ENCODE assay signal across 26 cellular contexts in the genomic region with DNA sequence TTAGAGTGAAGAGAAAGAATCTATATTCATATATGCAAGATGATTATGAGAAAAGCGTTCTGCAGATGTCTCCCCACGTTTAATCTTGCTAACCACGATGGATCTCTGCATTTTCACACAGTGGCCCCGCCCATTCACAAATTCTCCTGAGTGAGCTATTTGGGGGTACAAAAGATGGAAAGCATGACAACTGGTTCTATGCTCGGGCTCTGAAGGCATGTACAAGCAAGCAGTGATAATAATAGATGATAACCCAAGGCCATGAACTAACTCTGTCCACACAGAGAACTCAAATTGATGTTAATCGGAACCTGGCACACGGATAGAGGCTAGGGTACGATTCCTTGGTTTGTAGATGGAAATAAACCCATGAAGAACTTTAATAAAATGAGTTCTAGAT.
"Had no signal": no experiment of that assay in that cellular context is flagged by ENCODE, and none has a peak within 500 bp of the region (broad histone marks: within the 10 kb centered on the region; RNA-seq: fewer than 3 reads in every experiment).

No MANE protein-coding gene starts in this region.

- H3K9me3 ChIP-seq: gastrocnemius medialis, mucosa of descending colon, ovary, sigmoid colon, stomach, tibial nerve had no signal

- H3K27me3 Mint-ChIP-seq: activated naive CD4-positive, alpha-beta T cell treated with anti-CD3 and anti-CD28 coated beads, Interleukin-2, amount 10 ng/mL, durations not matched to agents 7 days and 5 days; progenitor cell of endocrine pancreas had no signal

- H3K4me1 ChIP-seq: tibial nerve had no signal

- H3K36me3 ChIP-seq: gastrocnemius medialis, ovary, sigmoid colon, stomach, tibial nerve had no signal

- H3K4me3 Mint-ChIP-seq: activated naive CD4-positive, alpha-beta T cell treated with anti-CD3 and anti-CD28 coated beads, Interleukin-2, amount 10 ng/mL, durations not matched to agents 7 days and 5 days; activated naive CD8-positive, alpha-beta T cell treated with anti-CD3 and anti-CD28 coated beads, Interleukin-2, amount 10 ng/mL, durations not matched to agents 7 days and 5 days; activated T-cell treated with anti-CD3 and anti-CD28 coated beads, Interleukin-2, amount 50 U/mL, for 24 hours; nephron progenitor cell; stimulated activated naive B cell treated with anti-CD40 and anti-IgM and Interleukin-4, amounts not matched to agents 10 μg/mL and 1 μg/mL and 100 μg/mL, for 72 hours had no signal

- H3K27me3 ChIP-seq: gastrocnemius medialis, hepatocyte, ovary, sigmoid colon, stomach, tibial nerve had no signal

- H3K4me2 ChIP-seq: hepatocyte had no signal

- H3K4me3 ChIP-seq: gastrocnemius medialis, hepatocyte, mucosa of descending colon, ovary, sigmoid colon, stomach, tibial nerve had no signal

- DNase-seq: activated CD4-positive, alpha-beta T cell treated with anti-CD3 and anti-CD28 coated beads for 4 hours; activated CD4-positive, alpha-beta T cell treated with anti-CD3 and anti-CD28 coated beads, Interleukin-2, amount 50 U/mL, for 4 hours; activated CD8-positive, alpha-beta memory T cell treated with anti-CD3 and anti-CD28 coated beads for 24 hours; activated gamma-delta T cell; activated naive CD4-positive, alpha-beta T cell treated with anti-CD3 and anti-CD28 coated beads, Interleukin-2, amount 10 ng/mL, durations not matched to agents 7 days and 5 days; activated naive CD8-positive, alpha-beta T cell treated with anti-CD3 and anti-CD28 coated beads, Interleukin-2, amount 10 ng/mL, durations not matched to agents 7 days and 5 days; activated T-cell treated with anti-CD3 and anti-CD28 coated beads, Interleukin-2, amount 50 U/mL, for 24 hours; dermis blood vessel endothelial cell; effector memory CD4-positive, alpha-beta T cell; gastrocnemius medialis; islet precursor cell; left cardiac atrium; left ventricle myocardium superior; mucosa of descending colon; nephron progenitor cell; ovary; sigmoid colon; stimulated activated CD4-positive, alpha-beta T cell treated with anti-CD3 and anti-CD28 coated beads, Interleukin-15, amount 100 ng/mL, for 24 hours; stimulated activated CD4-positive, alpha-beta T cell treated with anti-CD3 and anti-CD28 coated beads, Interleukin-2, amount 100 ng/mL, for 24 hours; stimulated activated naive B cell treated with anti-CD40 and anti-IgM and Interleukin-4, amounts not matched to agents 10 μg/mL and 1 μg/mL and 100 μg/mL, for 72 hours; stomach; T-helper 9 cell had no signal

- H3K4me1 Mint-ChIP-seq: activated naive CD4-positive, alpha-beta T cell treated with anti-CD3 and anti-CD28 coated beads, Interleukin-2, amount 10 ng/mL, durations not matched to agents 7 days and 5 days; activated naive CD8-positive, alpha-beta T cell treated with anti-CD3 and anti-CD28 coated beads, Interleukin-2, amount 10 ng/mL, durations not matched to agents 7 days and 5 days had no signal

- H3K27ac Mint-ChIP-seq: activated naive CD4-positive, alpha-beta T cell treated with anti-CD3 and anti-CD28 coated beads, Interleukin-2, amount 10 ng/mL, durations not matched to agents 7 days and 5 days; activated naive CD8-positive, alpha-beta T cell treated with anti-CD3 and anti-CD28 coated beads, Interleukin-2, amount 10 ng/mL, durations not matched to agents 7 days and 5 days; activated T-cell treated with anti-CD3 and anti-CD28 coated beads, Interleukin-2, amount 50 U/mL, for 24 hours; nephron progenitor cell; progenitor cell of endocrine pancreas; stimulated activated naive B cell treated with anti-CD40 and anti-IgM and Interleukin-4, amounts not matched to agents 10 μg/mL and 1 μg/mL and 100 μg/mL, for 72 hours had no signal

- H3K36me3 Mint-ChIP-seq: activated naive CD4-positive, alpha-beta T cell treated with anti-CD3 and anti-CD28 coated beads, Interleukin-2, amount 10 ng/mL, durations not matched to agents 7 days and 5 days; activated naive CD8-positive, alpha-beta T cell treated with anti-CD3 and anti-CD28 coated beads, Interleukin-2, amount 10 ng/mL, durations not matched to agents 7 days and 5 days; stimulated activated naive B cell treated with anti-CD40 and anti-IgM and Interleukin-4, amounts not matched to agents 10 μg/mL and 1 μg/mL and 100 μg/mL, for 72 hours had no signal

- H3K27ac ChIP-seq: gastrocnemius medialis, hepatocyte, ovary, sigmoid colon, stomach, tibial nerve, VCaP had no signal

- H3K9me3 Mint-ChIP-seq: activated naive CD4-positive, alpha-beta T cell treated with anti-CD3 and anti-CD28 coated beads, Interleukin-2, amount 10 ng/mL, durations not matched to agents 7 days and 5 days; activated naive CD8-positive, alpha-beta T cell treated with anti-CD3 and anti-CD28 coated beads, Interleukin-2, amount 10 ng/mL, durations not matched to agents 7 days and 5 days; activated T-cell treated with anti-CD3 and anti-CD28 coated beads, Interleukin-2, amount 50 U/mL, for 24 hours; nephron progenitor cell; stimulated activated naive B cell treated with anti-CD40 and anti-IgM and Interleukin-4, amounts not matched to agents 10 μg/mL and 1 μg/mL and 100 μg/mL, for 72 hours had no signal
